8 cellular contexts compared by ENCODE assay signal in the genomic region with DNA sequence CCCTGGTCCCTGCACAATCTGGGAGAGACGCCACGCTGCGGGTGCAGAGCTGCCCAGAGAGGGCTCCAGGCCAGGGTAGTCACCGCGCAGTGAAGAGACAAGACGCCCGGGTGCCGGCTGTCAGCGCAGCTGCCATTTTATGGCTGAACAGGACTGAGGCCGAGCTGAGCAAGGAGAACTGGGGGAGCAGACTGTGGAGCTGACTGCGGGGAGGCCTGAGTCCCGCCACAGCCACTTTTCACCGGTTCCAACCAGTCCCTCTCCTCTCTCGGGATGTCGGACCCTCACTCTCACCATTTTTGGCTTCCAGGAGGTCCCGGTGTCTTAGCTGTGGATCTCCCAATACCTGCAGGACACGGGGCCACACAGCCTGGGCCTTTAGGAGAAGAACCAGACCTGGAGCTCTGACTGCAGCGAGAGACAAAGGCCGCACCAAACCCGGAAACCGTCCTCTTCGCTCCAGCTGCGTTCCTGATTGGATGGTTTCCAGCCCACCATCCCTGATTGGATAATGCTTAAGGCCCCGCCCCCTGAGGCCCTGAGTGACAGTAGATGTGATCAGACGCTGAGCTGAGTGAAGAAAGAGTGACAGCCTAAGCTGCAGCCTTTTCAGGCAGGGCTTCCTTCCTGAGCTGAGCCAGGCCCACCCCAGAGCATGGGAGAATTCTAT. TPM values are rescaled to one million over a fixed set of nuclear protein-coding genes. Genes with fewer than 3 reads are reported as not detected.
DNase-seq lines count a peak whose midpoint lies in the region; ATAC-seq and TF ChIP-seq lines count a peak whose summit lies in the region.

ZNF626 (minus strand) TSS at position 422 of the 670 bp plus-strand sequence; CDS start at position 297, 125 bp downstream.

- no peaks in the 10 kb centered on the region for H3K27me3 ChIP-seq in neural cell (ENCODE audit: insufficient read depth, low read depth, low read length)

- DNase-seq in RPMI7951 (ENCODE audit: low read depth) (peak; percentile 95), foreskin melanocyte (peak; percentile 81), NCI-H526 (lab: John Stamatoyannopoulos, UW) (no peak)
- DNase-seq in activated naive CD4-positive, alpha-beta T cell treated with Interleukin-2 at 50 U/mL for 16 hours = peak; percentile 92
- DNase-seq in stimulated activated naive CD4-positive, alpha-beta T cell (lab: John Stamatoyannopoulos, UW) = peak; percentile 76 to 91 (median 87)

- peak within 1 kb of the TSS; percentile 97 for H3K27ac ChIP-seq in neural cell (ENCODE audit: low read length)

- ATAC-seq in GM18508 (IDR thresholded peaks at IDR 0.05; ENCODE audit: insufficient read depth, unreplicated experiment) = peak; percentile 87
- ATAC-seq in HG03135 (IDR thresholded peaks at IDR 0.05; ENCODE audit: unreplicated experiment) = peak; percentile 90

- H3K9me3 ChIP-seq in neural cell (ENCODE audit: low read length) = peaks cover 5% of the 10 kb centered on the region

- TF ChIP-seq EP300 in neural cell (conservative IDR thresholded peaks at IDR 0.05; ENCODE audit: poor library complexity, severe bottlenecking) = peak; percentile 76

- H3K79me2 ChIP-seq in neural cell (replicated peaks; ENCODE audit: insufficient read depth, low read length) = peaks cover 45% of the 10 kb centered on the region

- peak within 1 kb of the TSS; percentile 81 for H2AFZ ChIP-seq in neural cell (ENCODE audit: low read depth, low read length)

- peak within 1 kb of the TSS; percentile 71 for H3K4me2 ChIP-seq in neural cell (ENCODE audit: low read length)

- TF ChIP-seq CTCF in neural cell (IDR thresholded peaks at IDR 0.05; ENCODE audit: poor library complexity, severe bottlenecking) = no peak

- peaks cover 5% of the 10 kb centered on the region for H3K36me3 ChIP-seq in neural cell (ENCODE audit: insufficient read depth, low read length)

- no peaks in the 10 kb centered on the region for H3F3A ChIP-seq in neural cell (ENCODE audit: insufficient read depth, low read length, poor library complexity, severe bottlenecking)

- no peaks in the 10 kb centered on the region for H4K20me1 ChIP-seq in neural cell (ENCODE audit: insufficient read depth)

- H3K9me2 ChIP-seq in neural cell (ENCODE audit: insufficient read depth, low read length) = no peaks in the 10 kb centered on the region

- H3K9ac ChIP-seq in neural cell (ENCODE audit: low read length) = peak within 1 kb of the TSS; percentile 96

- peak; percentile 50 for TF ChIP-seq RAD21 in neural cell (conservative IDR thresholded peaks at IDR 0.05)

- peak within 1 kb of the TSS; percentile 79 for H3K4me3 ChIP-seq in neural cell (ENCODE audit: low read length)

TF ChIP-seq in neural cell, 6 proteins besides CTCF, POLR2A, EP300 and RAD21:
- no peak for TF ChIP-seq EZH2 (IDR thresholded peaks at IDR 0.05; ENCODE audit: borderline replicate concordance, insufficient read depth, low read length, poor library complexity, severe bottlenecking)
- peak; percentile 94 for TF ChIP-seq POLR2AphosphoS5 (IDR thresholded peaks at IDR 0.05)
- TF ChIP-seq, protein P1, sequence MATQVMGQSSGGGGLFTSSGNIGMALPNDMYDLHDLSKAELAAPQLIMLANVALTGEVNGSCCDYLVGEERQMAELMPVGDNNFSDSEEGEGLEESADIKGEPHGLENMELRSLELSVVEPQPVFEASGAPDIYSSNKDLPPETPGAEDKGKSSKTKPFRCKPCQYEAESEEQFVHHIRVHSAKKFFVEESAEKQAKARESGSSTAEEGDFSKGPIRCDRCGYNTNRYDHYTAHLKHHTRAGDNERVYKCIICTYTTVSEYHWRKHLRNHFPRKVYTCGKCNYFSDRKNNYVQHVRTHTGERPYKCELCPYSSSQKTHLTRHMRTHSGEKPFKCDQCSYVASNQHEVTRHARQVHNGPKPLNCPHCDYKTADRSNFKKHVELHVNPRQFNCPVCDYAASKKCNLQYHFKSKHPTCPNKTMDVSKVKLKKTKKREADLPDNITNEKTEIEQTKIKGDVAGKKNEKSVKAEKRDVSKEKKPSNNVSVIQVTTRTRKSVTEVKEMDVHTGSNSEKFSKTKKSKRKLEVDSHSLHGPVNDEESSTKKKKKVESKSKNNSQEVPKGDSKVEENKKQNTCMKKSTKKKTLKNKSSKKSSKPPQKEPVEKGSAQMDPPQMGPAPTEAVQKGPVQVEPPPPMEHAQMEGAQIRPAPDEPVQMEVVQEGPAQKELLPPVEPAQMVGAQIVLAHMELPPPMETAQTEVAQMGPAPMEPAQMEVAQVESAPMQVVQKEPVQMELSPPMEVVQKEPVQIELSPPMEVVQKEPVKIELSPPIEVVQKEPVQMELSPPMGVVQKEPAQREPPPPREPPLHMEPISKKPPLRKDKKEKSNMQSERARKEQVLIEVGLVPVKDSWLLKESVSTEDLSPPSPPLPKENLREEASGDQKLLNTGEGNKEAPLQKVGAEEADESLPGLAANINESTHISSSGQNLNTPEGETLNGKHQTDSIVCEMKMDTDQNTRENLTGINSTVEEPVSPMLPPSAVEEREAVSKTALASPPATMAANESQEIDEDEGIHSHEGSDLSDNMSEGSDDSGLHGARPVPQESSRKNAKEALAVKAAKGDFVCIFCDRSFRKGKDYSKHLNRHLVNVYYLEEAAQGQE (IDR thresholded peaks at IDR 0.05; ENCODE audit: borderline replicate concordance) = peak; percentile 94
- TF ChIP-seq TAF1 (IDR thresholded peaks at IDR 0.05; ENCODE audit: low read depth) = peak; percentile 94
- TF ChIP-seq MXI1 (conservative IDR thresholded peaks at IDR 0.05; ENCODE audit: poor library complexity, severe bottlenecking) = peak; percentile 60

RNA-seq across cellular contexts. Expression of gene ZNF626, which starts in this region (rescaled TPM):
- total RNA-seq in RPMI7951 (2014; rRNA removed; shearing (Covaris generic)) = 10.9 and 14.0 TPM in 2 replicates
- 41.8 and 44.2 TPM in 2 replicates for polyA plus RNA-seq in neural cell
- 97.6 and 98.6 TPM in 2 replicates for polyA minus RNA-seq in neural cell

Comparison
In these comparisons a context has a peak if more than half of its experiments do, and no peak if none do; other contexts are left out.
1. DNase-seq: peak in RPMI7951 (single experiment), activated naive CD4-positive, alpha-beta T cell treated with Interleukin-2 at 50 U/mL for 16 hours (single experiment), foreskin melanocyte (single experiment) and stimulated activated naive CD4-positive, alpha-beta T cell (6 of 6); none in NCI-H526 (0 of 2).